ENCODE assay signal across 8 cellular contexts in genomic region chr15:64894395-64895056, GRCh38. TPM values are rescaled to one million over a fixed set of nuclear protein-coding genes. Genes with fewer than 3 reads are reported as not detected.
DNase-seq lines count a peak whose midpoint lies in the region; ATAC-seq, FAIRE-seq and TF ChIP-seq lines count a peak whose summit lies in the region.

No MANE protein-coding gene starts in this region.

- peaks cover 20 to 50% of the 10 kb centered on the region in 2 donors for H3K4me1 ChIP-seq in thyroid gland

- POLR2A ChIA-PET in naive thymus-derived CD8-positive, alpha-beta T cell (lab: Charles Lee), result interaction anchor here (0.6 to 4.2 kb wide), 20 partner anchors 10 to 731 kb away, joined by 3 to 77 read pairs (median 8); partner anchors contain the start of genes CLPX, PIF1, PLEKHO2 and PPIB

- H3K9me3 ChIP-seq in thyroid gland, result no peaks in the 10 kb centered on the region

- peak overlapping the region; percentile 74 for H3K4me3 Mint-ChIP-seq in dendritic cell treated with granulocyte-macrophage colony-stimulating factor and Interleukin-4, amounts not matched to agents 40 ng/mL and 50 ng/mL, for 4 days
- peak overlapping the region; percentile 80 to 94 (median 90) for H3K4me3 Mint-ChIP-seq in naive thymus-derived CD8-positive, alpha-beta T cell

- H3K4me1 Mint-ChIP-seq in dendritic cell treated with granulocyte-macrophage colony-stimulating factor and Interleukin-4, amounts not matched to agents 40 ng/mL and 50 ng/mL, for 4 days (ENCODE audit: low read depth), result peaks cover 88% of the 10 kb centered on the region
- peaks cover 37 to 76% (median 64%) of the 10 kb centered on the region in 4 donors for H3K4me1 Mint-ChIP-seq in naive thymus-derived CD8-positive, alpha-beta T cell

- peaks cover 5% of the 10 kb centered on the region for H3K36me3 Mint-ChIP-seq in dendritic cell treated with granulocyte-macrophage colony-stimulating factor and Interleukin-4, amounts not matched to agents 40 ng/mL and 50 ng/mL, for 4 days (ENCODE audit: low read depth)
- H3K36me3 Mint-ChIP-seq in naive thymus-derived CD8-positive, alpha-beta T cell, result no peaks in the 10 kb centered on the region

- H3K9me3 Mint-ChIP-seq in dendritic cell treated with granulocyte-macrophage colony-stimulating factor and Interleukin-4, amounts not matched to agents 40 ng/mL and 50 ng/mL, for 4 days, result no peaks in the 10 kb centered on the region
- peaks cover 0 to 2% (median 0%) of the 10 kb centered on the region in 9 donors for H3K9me3 Mint-ChIP-seq in naive thymus-derived CD8-positive, alpha-beta T cell

- peak; percentile 72 to 96 (median 89) for DNase-seq in naive thymus-derived CD8-positive, alpha-beta T cell
- peak in 1 of 2 donors; percentile 39 for DNase-seq in thyroid gland
- DNase-seq in H54 (ENCODE audit: insufficient read length, low spot score), result no peak
- DNase-seq in T1000 (lab: John Stamatoyannopoulos, UW), result no peak

- no peaks in the 10 kb centered on the region for H3K27me3 Mint-ChIP-seq in dendritic cell treated with granulocyte-macrophage colony-stimulating factor and Interleukin-4, amounts not matched to agents 40 ng/mL and 50 ng/mL, for 4 days
- H3K27me3 Mint-ChIP-seq in naive thymus-derived CD8-positive, alpha-beta T cell, result no peaks in the 10 kb centered on the region

- TF ChIP-seq CTCF in thyroid gland (IDR thresholded peaks at IDR 0.05), result no peak

- no peak overlapping the region for H3K4me3 ChIP-seq in thyroid gland (replicated peaks in 1 of 3)

- H3K27me3 ChIP-seq in thyroid gland, result no peaks in the 10 kb centered on the region

- WGBS in thyroid gland, 2 donors, result 32 to 50% methylated on average over 9 to 18 of the region's 20 CpGs

- intact Hi-C loops in dendritic cell treated with granulocyte-macrophage colony-stimulating factor and Interleukin-4, amounts not matched to agents 40 ng/mL and 50 ng/mL, for 4 days (cut with micrococcal nuclease), result no loop called here
- intact Hi-C loops in thyroid gland (cut with DNase I), result loop anchor here (5.0 to 10.0 kb wide), 2 partner anchors 47 to 160 kb away; no protein-coding TSS in a partner anchor

- no peak for FAIRE-seq in H54 (lab: Jason Lieb, UNC)

- peak overlapping the region; percentile 67 to 82 (median 77) for H3K27ac ChIP-seq in thyroid gland

- H3K27ac Mint-ChIP-seq in dendritic cell treated with granulocyte-macrophage colony-stimulating factor and Interleukin-4, amounts not matched to agents 40 ng/mL and 50 ng/mL, for 4 days, result peak overlapping the region; percentile 100
- peak overlapping the region; percentile 94 to 99 (median 98) for H3K27ac Mint-ChIP-seq in naive thymus-derived CD8-positive, alpha-beta T cell

- no peaks in the 10 kb centered on the region for H3K36me3 ChIP-seq in thyroid gland

- TF ChIP-seq POLR2A in thyroid gland (IDR thresholded peaks at IDR 0.05), result no peak
- no peak for TF ChIP-seq POLR2A in H54 (IDR thresholded peaks at IDR 0.05; ENCODE audit: low read depth, low read length)

- ATAC-seq in GM18519 (IDR thresholded peaks at IDR 0.05; ENCODE audit: low FRiP score, unreplicated experiment) (peak; percentile 27), HG02943 (IDR thresholded peaks at IDR 0.05; ENCODE audit: low read depth, unreplicated experiment) (peak; percentile 1)
- ATAC-seq in activated CD4-positive, CD25-positive, alpha-beta regulatory T cell treated with anti-CD3 and anti-CD28 coated beads, Interleukin-2, amount 50 U/mL, for 24 hours, result peak; percentile 30 to 33
- ATAC-seq in naive thymus-derived CD8-positive, alpha-beta T cell, result peak; percentile 69 to 82

RNA-seq across cellular contexts. Expression of gene ANKDD1A, which starts 17.2 kb away (rescaled TPM):
- 1 to 10 TPM; 5.4 to 6.0 TPM for total RNA-seq in naive thymus-derived CD8-positive, alpha-beta T cell
- 1 to 10 TPM in 2 of 3 donors, under 1 TPM in 1; 0.06 to 2.2 (median 1.3) TPM for polyA plus RNA-seq in naive thymus-derived CD8-positive, alpha-beta T cell
- 10 to 100 TPM in 1 of 4 donors, 1 to 10 TPM in 3; 5.1 to 11.9 (median 6.3) TPM for total RNA-seq in thyroid gland

RNA-seq across cellular contexts. Expression of gene PLEKHO2, which starts 52.8 kb away (rescaled TPM):
- total RNA-seq in naive thymus-derived CD8-positive, alpha-beta T cell, result 1 to 10 TPM; 8.6 TPM
- 10 to 100 TPM in 2 of 3 donors, 1 to 10 TPM in 1; 8.9 to 19.3 (median 12.0) TPM for polyA plus RNA-seq in naive thymus-derived CD8-positive, alpha-beta T cell
- total RNA-seq in thyroid gland, result 10 to 100 TPM; 31.3 to 53.6 (median 46.1) TPM

Comparison
In these comparisons a context has a peak if more than half of its experiments do, and no peak if none do; other contexts are left out.
1. ATAC-seq: peak in every context shown above with its lines; median percentile 76 in naive thymus-derived CD8-positive, alpha-beta T cell; 32 in activated CD4-positive, CD25-positive, alpha-beta regulatory T cell treated with anti-CD3 and anti-CD28 coated beads, Interleukin-2, amount 50 U/mL, for 24 hours; 27 in GM18519; 1 in HG02943.
2. DNase-seq: peak in naive thymus-derived CD8-positive, alpha-beta T cell (10 of 10); none in H54 (single experiment) and T1000 (single experiment).